ENCODE assay signal across 29 cellular contexts in genomic region chr1:64304744-64305143, GRCh38.
"Had no signal": no experiment of that assay in that cellular context is flagged by ENCODE, and none has a peak within 500 bp of the region (broad histone marks: within the 10 kb centered on the region; RNA-seq: fewer than 3 reads in every experiment).

No MANE protein-coding gene starts in this region.

- H3K9me3 ChIP-seq: ascending aorta, esophagus squamous epithelium had no signal

- ATAC-seq: activated naive CD4-positive, alpha-beta T cell treated with anti-CD3 and anti-CD28 coated beads, Interleukin-2, amount 50 U/mL, for 72 hours; activated T-cell treated with anti-CD3 and anti-CD28 coated beads, Interleukin-2, amount 50 U/mL, for 72 hours; effector memory CD8-positive, alpha-beta T cell had no signal

- H3K27me3 ChIP-seq: ascending aorta, brain microvascular endothelial cell, esophagus squamous epithelium had no signal

- DNase-seq: activated CD4-positive, alpha-beta memory T cell treated with anti-CD3 and anti-CD28 coated beads, Interleukin-2, amount 10 ng/mL, durations not matched to agents 7 days and 5 days; activated CD4-positive, alpha-beta T cell treated with anti-CD3 and anti-CD28 coated beads for 4 hours; activated CD4-positive, alpha-beta T cell treated with anti-CD3 and anti-CD28 coated beads, Interleukin-2, amount 10 ng/mL, durations not matched to agents 7 days and 5 days; activated CD4-positive, alpha-beta T cell treated with anti-CD3 and anti-CD28 coated beads, Interleukin-2, amount 50 U/mL, for 4 hours; activated CD4-positive, CD25-positive, alpha-beta regulatory T cell; activated CD4-positive, CD25-positive, alpha-beta regulatory T cell treated with anti-CD3 and anti-CD28 coated beads, Interleukin-2, amount 50 U/mL, for 72 hours; activated CD8-positive, alpha-beta memory T cell treated with anti-CD3 and anti-CD28 coated beads, Interleukin-2, amount 50 U/mL, for 48 hours; activated gamma-delta T cell; activated naive CD4-positive, alpha-beta T cell; activated naive CD4-positive, alpha-beta T cell treated with anti-CD3 and anti-CD28 coated beads, Interleukin-2, amount 10 ng/mL, durations not matched to agents 7 days and 5 days; activated naive CD8-positive, alpha-beta T cell treated with anti-CD3 and anti-CD28 coated beads, Interleukin-2, amount 10 ng/mL, durations not matched to agents 7 days and 5 days; activated T-cell treated with anti-CD3 and anti-CD28 coated beads for 4 hours; activated T-cell treated with anti-CD3 and anti-CD28 coated beads, Interleukin-2, amount 50 U/mL, for 24 hours; activated T-cell treated with anti-CD3 and anti-CD28 coated beads, Interleukin-2, amount 50 U/mL, for 72 hours; brain microvascular endothelial cell; effector CD4-positive, alpha-beta T cell; effector memory CD8-positive, alpha-beta T cell; esophagus squamous epithelium; foreskin fibroblast; head of caudate nucleus; T-helper 2 cell had no signal

- H3K27ac Mint-ChIP-seq: activated CD4-positive, alpha-beta memory T cell treated with anti-CD3 and anti-CD28 coated beads, Interleukin-2, amount 10 ng/mL, durations not matched to agents 7 days and 5 days; activated CD4-positive, alpha-beta T cell treated with anti-CD3 and anti-CD28 coated beads, Interleukin-2, amount 10 ng/mL, durations not matched to agents 7 days and 5 days; activated naive CD4-positive, alpha-beta T cell treated with anti-CD3 and anti-CD28 coated beads, Interleukin-2, amount 10 ng/mL, durations not matched to agents 7 days and 5 days; activated naive CD4-positive, alpha-beta T cell treated with anti-CD3 and anti-CD28 coated beads, Interleukin-2, amount 50 U/mL, for 72 hours; activated naive CD8-positive, alpha-beta T cell treated with anti-CD3 and anti-CD28 coated beads, Interleukin-2, amount 10 ng/mL, durations not matched to agents 7 days and 5 days; activated T-cell treated with anti-CD3 and anti-CD28 coated beads, Interleukin-2, amount 50 U/mL, for 24 hours; activated T-cell treated with anti-CD3 and anti-CD28 coated beads, Interleukin-2, amount 50 U/mL, for 72 hours; dendritic cell treated with granulocyte-macrophage colony-stimulating factor and Interleukin-4, amounts not matched to agents 40 ng/mL and 50 ng/mL, for 4 days; effector memory CD8-positive, alpha-beta T cell had no signal

- H3K36me3 ChIP-seq: ascending aorta, brain microvascular endothelial cell, esophagus squamous epithelium had no signal

- H3K36me3 Mint-ChIP-seq: activated naive CD4-positive, alpha-beta T cell treated with anti-CD3 and anti-CD28 coated beads, Interleukin-2, amount 10 ng/mL, durations not matched to agents 7 days and 5 days; activated naive CD4-positive, alpha-beta T cell treated with anti-CD3 and anti-CD28 coated beads, Interleukin-2, amount 50 U/mL, for 72 hours; activated naive CD8-positive, alpha-beta T cell treated with anti-CD3 and anti-CD28 coated beads, Interleukin-2, amount 10 ng/mL, durations not matched to agents 7 days and 5 days had no signal

- H3K27me3 Mint-ChIP-seq: activated naive CD4-positive, alpha-beta T cell treated with anti-CD3 and anti-CD28 coated beads, Interleukin-2, amount 10 ng/mL, durations not matched to agents 7 days and 5 days; activated T-cell treated with anti-CD3 and anti-CD28 coated beads, Interleukin-2, amount 50 U/mL, for 24 hours; dendritic cell treated with granulocyte-macrophage colony-stimulating factor and Interleukin-4, amounts not matched to agents 40 ng/mL and 50 ng/mL, for 4 days had no signal

- H3K4me3 Mint-ChIP-seq: activated CD4-positive, alpha-beta memory T cell treated with anti-CD3 and anti-CD28 coated beads, Interleukin-2, amount 10 ng/mL, durations not matched to agents 7 days and 5 days; activated CD4-positive, alpha-beta T cell treated with anti-CD3 and anti-CD28 coated beads, Interleukin-2, amount 10 ng/mL, durations not matched to agents 7 days and 5 days; activated naive CD4-positive, alpha-beta T cell treated with anti-CD3 and anti-CD28 coated beads, Interleukin-2, amount 10 ng/mL, durations not matched to agents 7 days and 5 days; activated naive CD8-positive, alpha-beta T cell treated with anti-CD3 and anti-CD28 coated beads, Interleukin-2, amount 10 ng/mL, durations not matched to agents 7 days and 5 days; activated T-cell treated with anti-CD3 and anti-CD28 coated beads, Interleukin-2, amount 50 U/mL, for 24 hours; activated T-cell treated with anti-CD3 and anti-CD28 coated beads, Interleukin-2, amount 50 U/mL, for 72 hours; central memory CD8-positive, alpha-beta T cell; dendritic cell treated with granulocyte-macrophage colony-stimulating factor and Interleukin-4, amounts not matched to agents 40 ng/mL and 50 ng/mL, for 4 days; effector memory CD8-positive, alpha-beta T cell had no signal

- H3K27ac ChIP-seq: ascending aorta, brain microvascular endothelial cell, coronary artery, epithelial cell of prostate, esophagus squamous epithelium had no signal

- H3K9me3 Mint-ChIP-seq: activated CD4-positive, alpha-beta memory T cell treated with anti-CD3 and anti-CD28 coated beads, Interleukin-2, amount 10 ng/mL, durations not matched to agents 7 days and 5 days; activated CD4-positive, alpha-beta T cell treated with anti-CD3 and anti-CD28 coated beads, Interleukin-2, amount 10 ng/mL, durations not matched to agents 7 days and 5 days; activated naive CD4-positive, alpha-beta T cell treated with anti-CD3 and anti-CD28 coated beads, Interleukin-2, amount 10 ng/mL, durations not matched to agents 7 days and 5 days; activated naive CD4-positive, alpha-beta T cell treated with anti-CD3 and anti-CD28 coated beads, Interleukin-2, amount 50 U/mL, for 72 hours; activated naive CD8-positive, alpha-beta T cell treated with anti-CD3 and anti-CD28 coated beads, Interleukin-2, amount 10 ng/mL, durations not matched to agents 7 days and 5 days; activated T-cell treated with anti-CD3 and anti-CD28 coated beads, Interleukin-2, amount 50 U/mL, for 24 hours; activated T-cell treated with anti-CD3 and anti-CD28 coated beads, Interleukin-2, amount 50 U/mL, for 72 hours; central memory CD8-positive, alpha-beta T cell; dendritic cell treated with granulocyte-macrophage colony-stimulating factor and Interleukin-4, amounts not matched to agents 40 ng/mL and 50 ng/mL, for 4 days; effector memory CD8-positive, alpha-beta T cell had no signal

- H3K4me3 ChIP-seq: ascending aorta, coronary artery, esophagus squamous epithelium had no signal

- H3K4me1 Mint-ChIP-seq: activated CD4-positive, alpha-beta memory T cell treated with anti-CD3 and anti-CD28 coated beads, Interleukin-2, amount 10 ng/mL, durations not matched to agents 7 days and 5 days; activated CD4-positive, alpha-beta T cell treated with anti-CD3 and anti-CD28 coated beads, Interleukin-2, amount 10 ng/mL, durations not matched to agents 7 days and 5 days; activated naive CD4-positive, alpha-beta T cell treated with anti-CD3 and anti-CD28 coated beads, Interleukin-2, amount 10 ng/mL, durations not matched to agents 7 days and 5 days; activated naive CD8-positive, alpha-beta T cell treated with anti-CD3 and anti-CD28 coated beads, Interleukin-2, amount 10 ng/mL, durations not matched to agents 7 days and 5 days; central memory CD8-positive, alpha-beta T cell had no signal

- H3K4me1 ChIP-seq: ascending aorta had no signal

- FAIRE-seq: bronchial epithelial cell, frontal cortex had no signal
